ENCODE assay signal across 13 cellular contexts in genomic region chr6:35425284-35425683, GRCh38. TPM values are rescaled to one million over a fixed set of nuclear protein-coding genes. Genes with fewer than 3 reads are reported as not detected.
DNase-seq lines count a peak whose midpoint lies in the region; ATAC-seq and TF ChIP-seq lines count a peak whose summit lies in the region.
"Had no signal": no experiment of that assay in that cellular context is flagged by ENCODE, and none has a peak within 500 bp of the region (broad histone marks: within the 10 kb centered on the region; RNA-seq: fewer than 3 reads in every experiment).

No MANE protein-coding gene starts in this region.

- DNase-seq in AG10803 (ENCODE audit: low read depth), result peak; percentile 97
- DNase-seq in LHCN-M2 (ENCODE audit: low read depth), result peak; percentile 86
- DNase-seq in astrocyte of the hippocampus (ENCODE audit: low read depth, low spot score), result peak; percentile 94
- DNase-seq in kidney glomerular epithelial cell (lab: John Stamatoyannopoulos, UW), result peak; percentile 81
- no peak for DNase-seq in activated CD4-positive, alpha-beta T cell treated with anti-CD3 and anti-CD28 coated beads for 48 hours
- DNase-seq: activated T-cell treated with anti-CD3 and anti-CD28 coated beads, Interleukin-2, amount 50 U/mL, for 48 hours; Kasumi-1; NCI-H526 treated with DMSO at 0.1 percent for 48 hours; stimulated activated CD4-positive, alpha-beta T cell treated with anti-CD3 and anti-CD28 coated beads, Interleukin-2, amount 100 ng/mL, for 48 hours had no signal

- H3K4me3 ChIP-seq in AG10803 (ENCODE audit: low read length), result no peak overlapping the region
- H3K4me3 ChIP-seq: testis had no signal

- ATAC-seq in GM21515 (IDR thresholded peaks at IDR 0.05; ENCODE audit: unreplicated experiment) (no peak), GM18909 (IDR thresholded peaks at IDR 0.05; ENCODE audit: poor library complexity, unreplicated experiment) (no peak), GM19324 (IDR thresholded peaks at IDR 0.05; ENCODE audit: low FRiP score, unreplicated experiment) (no peak)

- no peak for TF ChIP-seq CTCF in AG10803 (conservative IDR thresholded peaks at IDR 0.05; ENCODE audit: low read length)

RNA-seq across cellular contexts. Expression of gene FANCE, which starts 26.9 kb away (rescaled TPM):
- 12.8 and 14.6 TPM in 2 replicates for total RNA-seq in LHCN-M2 (2014; rRNA removed)
- 8.8 TPM for polyA plus RNA-seq in LHCN-M2 (2012)

RNA-seq across cellular contexts. Expression of gene RPL10A, which starts 42.9 kb away (rescaled TPM):
- 1,186 and 1,216 TPM in 2 replicates for total RNA-seq in LHCN-M2 (2014; rRNA removed)
- 2,067 TPM for polyA plus RNA-seq in LHCN-M2 (2012)
